In genomic region chr17:61813211-61813610, GRCh38 we compare ENCODE assay signal across 20 cellular contexts. TPM values are rescaled to one million over a fixed set of nuclear protein-coding genes. Genes with fewer than 3 reads are reported as not detected.
DNase-seq lines count a peak whose midpoint lies in the region; ATAC-seq, FAIRE-seq and TF ChIP-seq lines count a peak whose summit lies in the region.
"Had no signal": no experiment of that assay in that cellular context is flagged by ENCODE, and none has a peak within 500 bp of the region (broad histone marks: within the 10 kb centered on the region; RNA-seq: fewer than 3 reads in every experiment).

No MANE protein-coding gene starts in this region.

- no peaks in the 10 kb centered on the region for H3K79me2 ChIP-seq in GM23248 (ENCODE audit: insufficient read depth)
- H3K79me2 ChIP-seq in astrocyte (ENCODE audit: insufficient read depth, low read length): peaks cover 3% of the 10 kb centered on the region

- H3K27me3 ChIP-seq in GM23248 (replicated peaks; ENCODE audit: insufficient read depth) (no peaks in the 10 kb centered on the region), astrocyte (ENCODE audit: insufficient read depth, low read length) (no peaks in the 10 kb centered on the region), aorta (ENCODE audit: control insufficient read depth in 1 of 2, insufficient read depth in 2 of 2, low read length in 1 of 2) (no peaks in the 10 kb centered on the region)

- H3K4me1 ChIP-seq in GM23248 (ENCODE audit: insufficient read depth) (peaks cover 29% of the 10 kb centered on the region), astrocyte (ENCODE audit: insufficient read depth, low read length) (peaks cover 7% of the 10 kb centered on the region), aorta (ENCODE audit: control insufficient read depth in 1 of 2, insufficient read depth in 2 of 2, low read length in 2 of 2) (no peaks in the 10 kb centered on the region)

- H3K36me3 Mint-ChIP-seq in astrocyte (ENCODE audit: low read depth, unreplicated experiment) (no peaks in the 10 kb centered on the region), memory B cell (no peaks in the 10 kb centered on the region)

- H3K4me3 ChIP-seq in GM23248 (no peak overlapping the region), astrocyte (ENCODE audit: insufficient read depth, low read depth, low read length) (no peak overlapping the region), aorta (ENCODE audit: low read length in 2 of 2) (no peak overlapping the region)

- H3K36me3 ChIP-seq in GM23248 (ENCODE audit: low read depth) (no peaks in the 10 kb centered on the region), astrocyte (ENCODE audit: insufficient read depth, low read length) (no peaks in the 10 kb centered on the region), aorta (ENCODE audit: control insufficient read depth in 1 of 2, insufficient read depth in 2 of 2, low read length in 1 of 2) (no peaks in the 10 kb centered on the region)

- DNase-seq in GM23248: peak; percentile 16
- peak; percentile 52 for DNase-seq in astrocyte (ENCODE audit: low read depth)
- DNase-seq in memory B cell (ENCODE audit: low spot score in 2 of 2): no peak
- DNase-seq in aorta: no peak
- no peak for DNase-seq in NCI-H2227 treated with DMSO at 0.1 percent for 48 hours (lab: John Stamatoyannopoulos, UW)
- DNase-seq in NCI-H2196 treated with DMSO at 0.1 percent for 48 hours (lab: John Stamatoyannopoulos, UW; ENCODE audit: unreplicated experiment): no peak
- DNase-seq in islet precursor cell: no peak
- DNase-seq: C1 segment of cervical spinal cord; DND-41; GDM1; HCEC 1CT; NCI-H1930; NCI-H446 treated with DMSO at 0.1 percent for 48 hours; NK-92 treated with Interleukin-12 subunit alpha and Interleukin-12 subunit beta, amount 100 ng/mL, for 24 hours; OCI-M1; RPMI8226; SIG-M5 had no signal

- H2AFZ ChIP-seq in GM23248: peak overlapping the region; percentile 17; the same call in 1 of the 2 replicates
- H2AFZ ChIP-seq in astrocyte (ENCODE audit: low read depth, low read length): no peak overlapping the region

- no peak for TF ChIP-seq CTCF in astrocyte (IDR thresholded peaks at IDR 0.05; ENCODE audit: insufficient read depth, low read depth, low read length)

- no peak overlapping the region for H3K4me2 ChIP-seq in GM23248 (ENCODE audit: unreplicated experiment)
- no peak overlapping the region for H3K4me2 ChIP-seq in astrocyte (ENCODE audit: low read length)

- H3K27ac Mint-ChIP-seq in astrocyte (ENCODE audit: unreplicated experiment) (no peak overlapping the region), memory B cell (peak overlapping the region; percentile 5)

- H3K4me3 Mint-ChIP-seq in astrocyte (ENCODE audit: unreplicated experiment) (no peak overlapping the region), memory B cell (no peak overlapping the region)

- ATAC-seq in memory B cell (ENCODE audit: low read depth) (no peak), aorta (ENCODE audit: low FRiP score) (no peak)

- H4K20me1 ChIP-seq in GM23248 (ENCODE audit: insufficient read depth): no peaks in the 10 kb centered on the region
- H4K20me1 ChIP-seq in astrocyte (ENCODE audit: insufficient read depth, low read length): no peaks in the 10 kb centered on the region

- H3K27ac ChIP-seq in GM23248 (no peak overlapping the region), astrocyte (ENCODE audit: low read depth, low read length) (no peak overlapping the region), aorta (ENCODE audit: low read depth in 1 of 2, low read length in 2 of 2) (no peak overlapping the region)

- peaks cover 11% of the 10 kb centered on the region; the same call in 1 of the 2 replicates for H3F3A ChIP-seq in GM23248 (ENCODE audit: insufficient read depth)

- H3K9ac ChIP-seq in GM23248 (no peak overlapping the region), astrocyte (ENCODE audit: low read length) (no peak overlapping the region)

- H3K9me3 ChIP-seq in GM23248 (ENCODE audit: low read depth) (no peaks in the 10 kb centered on the region), astrocyte (ENCODE audit: insufficient read depth, low read depth, low read length) (no peaks in the 10 kb centered on the region), aorta (ENCODE audit: control insufficient read depth, low read length) (no peaks in the 10 kb centered on the region)

- H3K9me3 Mint-ChIP-seq in astrocyte (ENCODE audit: unreplicated experiment): no peaks in the 10 kb centered on the region
- H3K9me3 Mint-ChIP-seq in memory B cell: peaks cover 1% of the 10 kb centered on the region
- H3K9me3 Mint-ChIP-seq: IgD-negative memory B cell had no signal

- H3K9me2 ChIP-seq in GM23248 (ENCODE audit: insufficient read depth): no peaks in the 10 kb centered on the region

- intact Hi-C loops in aorta (cut with DNase I): no loop called here

- H3K27me3 Mint-ChIP-seq in astrocyte (ENCODE audit: low read depth, unreplicated experiment) (no peaks in the 10 kb centered on the region), memory B cell (no peaks in the 10 kb centered on the region)
- H3K27me3 Mint-ChIP-seq: IgD-negative memory B cell had no signal

- WGBS in GM23248 (ENCODE audit: low coverage in 1 of 2, low lambda C conversion rate in 2 of 2, missing lambda C conversion rate in 2 of 2), 2 experiments: 23 to 25% methylated on average over 1 of the region's 1 CpG
- WGBS in aorta, 2 donors: 40% methylated on average over 1 of the region's 1 CpG

- H3K4me1 Mint-ChIP-seq in astrocyte (ENCODE audit: low read depth, unreplicated experiment): peaks cover 12% of the 10 kb centered on the region
- H3K4me1 Mint-ChIP-seq in memory B cell: peaks cover 9% of the 10 kb centered on the region

- in situ Hi-C loops in GM23248 (cut with MboI): no loop called here

- FAIRE-seq in astrocyte (lab: Jason Lieb, UNC): no peak
- FAIRE-seq: GM12892, HTR-8/SVneo had no signal

RNA-seq across cellular contexts. Expression of gene BRIP1, which starts 50.1 kb away (rescaled TPM):
- total RNA-seq in GM23248 (2014; rRNA removed; shearing (Covaris generic)): 4.0 and 5.8 TPM in 2 replicates
- polyA plus RNA-seq in GM23248 (2016; fragmentation: Nextera tagmentation; extraction: Ambion mirVana): 1.8 and 2.2 TPM in 2 replicates
- 3.2 and 6.4 TPM in 2 replicates for total RNA-seq in astrocyte
- total RNA-seq in aorta: 1 to 10 TPM in 1 of 2 donors, under 1 TPM in 1; 0.75 to 1.4 TPM
- under 1 TPM; 0.13 TPM for polyA plus RNA-seq in aorta

Comparison
In these comparisons a context has a peak if more than half of its experiments do, and no peak if none do; other contexts are left out.
1. DNase-seq: peak in GM23248 (single experiment) and astrocyte (single experiment); none in memory B cell (0 of 2), aorta (0 of 2), NCI-H2227 treated with DMSO at 0.1 percent for 48 hours (single experiment), NCI-H2196 treated with DMSO at 0.1 percent for 48 hours (single experiment) and islet precursor cell (single experiment).